17 cellular contexts compared by ENCODE assay signal in the genomic region with DNA sequence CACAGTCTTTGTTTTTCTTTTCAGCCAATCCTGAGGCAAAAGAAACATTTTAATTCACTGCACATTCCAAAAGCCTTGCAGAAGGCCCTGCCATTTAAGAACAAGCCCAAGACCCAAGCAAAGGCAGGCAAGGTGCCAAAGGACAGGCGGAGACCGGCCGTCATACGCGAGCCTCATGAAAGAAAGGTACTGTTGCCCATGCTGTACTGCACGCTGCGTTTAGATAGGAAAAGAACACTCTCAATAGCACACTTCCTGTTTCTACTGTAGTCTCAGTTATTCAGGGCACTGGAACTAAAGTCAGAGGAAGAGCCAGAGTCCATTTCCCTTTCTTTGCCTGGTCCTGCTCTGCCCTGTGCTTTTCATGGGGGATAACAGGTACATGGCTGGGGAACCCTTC. TPM values are rescaled to one million over a fixed set of nuclear protein-coding genes. Genes with fewer than 3 reads are reported as not detected.
DNase-seq lines count a peak whose midpoint lies in the region; ATAC-seq and TF ChIP-seq lines count a peak whose summit lies in the region.
"Had no signal": no experiment of that assay in that cellular context is flagged by ENCODE, and none has a peak within 500 bp of the region (broad histone marks: within the 10 kb centered on the region; RNA-seq: fewer than 3 reads in every experiment).

No MANE protein-coding gene starts in this region.

- no peaks in the 10 kb centered on the region for H3K27me3 ChIP-seq in breast epithelium
- no peaks in the 10 kb centered on the region for H3K27me3 ChIP-seq in upper lobe of right lung

- H3K27ac Mint-ChIP-seq in MCF 10A (ENCODE audit: low read depth, unreplicated experiment), result peak overlapping the region; percentile 13
- H3K27ac Mint-ChIP-seq: GM23338 had no signal

- no peaks in the 10 kb centered on the region for H3K9me3 ChIP-seq in breast epithelium
- H3K9me3 ChIP-seq in upper lobe of right lung, result no peaks in the 10 kb centered on the region

- H3K9me3 Mint-ChIP-seq in MCF 10A (ENCODE audit: unreplicated experiment), result no peaks in the 10 kb centered on the region
- H3K9me3 Mint-ChIP-seq: GM23338 had no signal

- H3K4me3 ChIP-seq in breast epithelium (no peak overlapping the region), upper lobe of right lung (no peak overlapping the region)
- H3K4me3 ChIP-seq: GM23338, K562 had no signal

- CTCF ChIA-PET in MCF 10A (lab: Yijun Ruan, JAX), result no interaction called here

- no peaks in the 10 kb centered on the region for H3K27me3 Mint-ChIP-seq in MCF 10A (ENCODE audit: insufficient read depth, unreplicated experiment)

- peaks cover 66% of the 10 kb centered on the region for H3K36me3 Mint-ChIP-seq in MCF 10A (ENCODE audit: insufficient read depth, unreplicated experiment)

- DNase-seq in MCF 10A (ENCODE audit: unreplicated experiment) (no peak), breast epithelium (ENCODE audit: low spot score in 2 of 2) (no peak), SK-MEL-5 (ENCODE audit: low read depth, low spot score) (peak; percentile 26), head of caudate nucleus (peak in 23 of 42 donors; percentile 15 to 56 (median 28)), upper lobe of right lung (no peak)
- DNase-seq in activated effector memory CD4-positive, alpha-beta T cell treated with anti-CD3 and anti-CD28 coated beads, Interleukin-2, amount 50 U/mL, for 16 hours, result no peak
- DNase-seq: GF-D8, NCI-H1092 treated with DMSO at 0.1 percent for 48 hours, NCI-H1694, NCI-H226, NCI-H526 treated with DMSO at 0.1 percent for 48 hours, SIG-M5 had no signal

- H3K4me3 Mint-ChIP-seq in MCF 10A (ENCODE audit: unreplicated experiment), result no peak overlapping the region
- H3K4me3 Mint-ChIP-seq: GM23338 had no signal

- intact Hi-C loops in MCF 10A (cut with micrococcal nuclease), result no loop called here
- intact Hi-C loops in breast epithelium (cut with DNase I; ENCODE audit: low total_unique reads), result no loop called here
- intact Hi-C loops in head of caudate nucleus (cut with DNase I), result no loop called here
- intact Hi-C loops in upper lobe of right lung (cut with DNase I), result no loop called here

- TF ChIP-seq POLR2A in breast epithelium (IDR thresholded peaks at IDR 0.05), result no peak

- H3K27ac ChIP-seq in breast epithelium (peak overlapping the region in 1 of 2 donors; percentile 9), upper lobe of right lung (no peak overlapping the region)
- H3K27ac ChIP-seq: C4-2B had no signal

- H3K36me3 ChIP-seq in breast epithelium (no peaks in the 10 kb centered on the region), upper lobe of right lung (peaks cover 61% of the 10 kb centered on the region)

- no peaks in the 10 kb centered on the region for H3K4me1 ChIP-seq in breast epithelium
- no peaks in the 10 kb centered on the region for H3K4me1 ChIP-seq in upper lobe of right lung

- no peak for TF ChIP-seq CTCF in MCF 10A (IDR thresholded peaks at IDR 0.05; ENCODE audit: unreplicated experiment)
- TF ChIP-seq CTCF in breast epithelium (IDR thresholded peaks at IDR 0.05), result no peak
- no peak for TF ChIP-seq CTCF in upper lobe of right lung (IDR thresholded peaks at IDR 0.05)

- POLR2A ChIA-PET in MCF 10A (lab: Yijun Ruan, JAX), result no interaction called here

- peak; percentile 63 for ATAC-seq in upper lobe of right lung
- ATAC-seq in HG03565 (IDR thresholded peaks at IDR 0.05; ENCODE audit: unreplicated experiment), result no peak
- no peak for ATAC-seq in GM18517 (IDR thresholded peaks at IDR 0.05; ENCODE audit: unreplicated experiment)
- ATAC-seq: GM23338, K562 had no signal

- no TSS peak for BruUV-seq in MCF 10A (replicated peaks; lab: Mats Ljungman, UMichigan)

- H3K4me1 Mint-ChIP-seq in MCF 10A (ENCODE audit: insufficient read depth, unreplicated experiment), result peaks cover 13% of the 10 kb centered on the region

- in situ Hi-C loops in SK-MEL-5 (cut with HindIII; ENCODE audit: low pct_unique_long_range_greater_than_20kb, low sequenced_read_pairs), result no loop called here

RNA-seq across cellular contexts. Expression of a gene that starts 47.6 kb away (rescaled TPM):
- total RNA-seq in MCF 10A (2022), result 26.9 and 28.1 TPM in 2 replicates
- total RNA-seq in breast epithelium, result 10 to 100 TPM; 12.6 to 18.4 (median 17.3) TPM
- total RNA-seq in SK-MEL-5 (2014; rRNA removed; shearing (Covaris generic)), result 18.6 and 19.0 TPM in 2 replicates
- polyA plus RNA-seq in SK-MEL-5 (2015; cell fraction: cytosol; rRNA removed), result 6.1 and 8.0 TPM in 2 replicates
- polyA plus RNA-seq in SK-MEL-5 (2015; cell fraction: nucleus; rRNA removed), result 8.7 and 9.3 TPM in 2 replicates
- 13.0 TPM for total RNA-seq in upper lobe of right lung

Comparison
In these comparisons a context has a peak if more than half of its experiments do, and no peak if none do; other contexts are left out.
1. DNase-seq: peak in SK-MEL-5 (single experiment) and head of caudate nucleus (23 of 42); none in MCF 10A (single experiment), breast epithelium (0 of 2), upper lobe of right lung (single experiment) and activated effector memory CD4-positive, alpha-beta T cell treated with anti-CD3 and anti-CD28 coated beads, Interleukin-2, amount 50 U/mL, for 16 hours (single experiment).